Comparison of ENCODE assay signal across 26 cellular contexts in the genomic region with DNA sequence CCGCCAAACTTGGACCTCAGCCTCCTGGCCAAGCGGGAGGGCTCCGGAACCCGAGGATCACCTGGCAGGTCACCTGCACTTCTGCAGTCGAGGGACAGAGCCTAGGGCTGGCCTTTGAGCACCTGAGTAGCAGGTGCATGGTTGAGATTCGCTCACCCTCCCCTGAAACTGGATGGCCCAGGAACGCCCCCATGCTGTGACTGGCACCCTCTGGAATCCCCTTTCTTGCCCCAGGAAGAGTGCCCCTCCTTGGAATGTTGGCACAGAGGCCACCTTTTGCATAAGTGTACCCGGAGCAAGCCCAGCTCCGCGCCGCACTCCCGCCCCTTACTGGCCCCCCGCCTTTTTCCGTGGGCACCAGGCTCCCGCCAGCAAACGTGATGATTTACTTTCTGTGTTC.
DNase-seq lines count a peak whose midpoint lies in the region; ATAC-seq, FAIRE-seq and TF ChIP-seq lines count a peak whose summit lies in the region.
"Had no signal": no experiment of that assay in that cellular context is flagged by ENCODE, and none has a peak within 500 bp of the region (broad histone marks: within the 10 kb centered on the region; RNA-seq: fewer than 3 reads in every experiment).

No MANE protein-coding gene starts in this region.

- FAIRE-seq in kidney (lab: Jason Lieb, UNC): no peak
- FAIRE-seq: frontal cortex had no signal

- no peak overlapping the region for H3K4me3 Mint-ChIP-seq in activated naive CD4-positive, alpha-beta T cell treated with anti-CD3 and anti-CD28 coated beads for 36 hours
- no peak overlapping the region for H3K4me3 Mint-ChIP-seq in activated CD4-positive, alpha-beta T cell treated with anti-CD3 and anti-CD28 coated beads for 36 hours
- H3K4me3 Mint-ChIP-seq in activated CD4-positive, alpha-beta T cell treated with anti-CD3 and anti-CD28 coated beads, Interleukin-2, amount 10 ng/mL, durations not matched to agents 24 days and 14 days: no peak overlapping the region
- H3K4me3 Mint-ChIP-seq: activated CD8-positive, alpha-beta T cell treated with anti-CD3 and anti-CD28 coated beads for 36 hours; activated naive CD8-positive, alpha-beta T cell treated with anti-CD3 and anti-CD28 coated beads for 36 hours; effector memory CD8-positive, alpha-beta T cell; immature natural killer cell; neural crest cell; stimulated activated memory B cell treated with anti-CD40 and anti-IgM and Interleukin-4, amounts not matched to agents 10 μg/mL and 1 μg/mL and 100 μg/mL, for 72 hours; WTC11 had no signal

- peaks cover 3% of the 10 kb centered on the region for H3K9me3 Mint-ChIP-seq in activated naive CD4-positive, alpha-beta T cell treated with anti-CD3 and anti-CD28 coated beads for 36 hours
- H3K9me3 Mint-ChIP-seq in activated CD4-positive, alpha-beta T cell treated with anti-CD3 and anti-CD28 coated beads for 36 hours (ENCODE audit: low read depth): peaks cover 3% of the 10 kb centered on the region
- peaks cover 7% of the 10 kb centered on the region for H3K9me3 Mint-ChIP-seq in activated CD4-positive, alpha-beta T cell treated with anti-CD3 and anti-CD28 coated beads, Interleukin-2, amount 10 ng/mL, durations not matched to agents 24 days and 14 days
- H3K9me3 Mint-ChIP-seq: effector memory CD8-positive, alpha-beta T cell; neural crest cell had no signal

- no peak overlapping the region for H3K9ac ChIP-seq in kidney (ENCODE audit: low read length in 2 of 2)
- H3K9ac ChIP-seq: BLaER1 had no signal

- H3K4me3 ChIP-seq in WERI-Rb-1 (ENCODE audit: low read depth, low read length): no peak overlapping the region
- H3K4me3 ChIP-seq in kidney (ENCODE audit: low read length in 2 of 2): no peak overlapping the region
- H3K4me3 ChIP-seq in sigmoid colon: no peak overlapping the region
- H3K4me3 ChIP-seq: BLaER1, esophagus muscularis mucosa, hepatocyte, smooth muscle cell, uterus had no signal

- H3K27me3 ChIP-seq in WERI-Rb-1 (ENCODE audit: insufficient read depth, low read depth, severe bottlenecking): no peaks in the 10 kb centered on the region
- no peaks in the 10 kb centered on the region for H3K27me3 ChIP-seq in sigmoid colon
- H3K27me3 ChIP-seq: BLaER1, esophagus muscularis mucosa, hepatocyte, uterus had no signal

- H3K27ac ChIP-seq in WERI-Rb-1: no peak overlapping the region
- no peak overlapping the region for H3K27ac ChIP-seq in kidney (ENCODE audit: low read depth in 2 of 2, low read length in 2 of 2)
- no peak overlapping the region for H3K27ac ChIP-seq in sigmoid colon
- H3K27ac ChIP-seq: BLaER1, esophagus muscularis mucosa, hepatocyte, uterus had no signal

- no peak for TF ChIP-seq EP300 in sigmoid colon (IDR thresholded peaks at IDR 0.05)

- TF ChIP-seq CTCF in WERI-Rb-1 (IDR thresholded peaks at IDR 0.05; ENCODE audit: low read depth, low read length) (no peak), kidney (IDR thresholded peaks at IDR 0.05; ENCODE audit: borderline replicate concordance, extremely low read depth, insufficient read depth) (no peak), sigmoid colon (IDR thresholded peaks at IDR 0.05) (no peak)

- H3K9me3 ChIP-seq in WERI-Rb-1 (ENCODE audit: severe bottlenecking) (no peaks in the 10 kb centered on the region), kidney (ENCODE audit: control insufficient read depth in 1 of 2, low read length in 2 of 2) (no peaks in the 10 kb centered on the region), sigmoid colon (no peaks in the 10 kb centered on the region)
- H3K9me3 ChIP-seq: uterus had no signal

- no peak for TF ChIP-seq POLR2A in sigmoid colon (IDR thresholded peaks at IDR 0.05)

- H3K36me3 ChIP-seq in WERI-Rb-1: no peaks in the 10 kb centered on the region
- H3K36me3 ChIP-seq in kidney (ENCODE audit: control insufficient read depth in 1 of 2, insufficient read depth in 2 of 2, low read length in 2 of 2): peaks cover 0 to 3% of the 10 kb centered on the region in 2 donors
- H3K36me3 ChIP-seq in sigmoid colon: no peaks in the 10 kb centered on the region
- H3K36me3 ChIP-seq: BLaER1, esophagus muscularis mucosa, uterus had no signal

- H3K4me1 ChIP-seq in kidney (ENCODE audit: control insufficient read depth in 1 of 2, insufficient read depth in 1 of 2, low read depth in 1 of 2, low read length in 2 of 2) (no peaks in the 10 kb centered on the region), sigmoid colon (no peaks in the 10 kb centered on the region)
- H3K4me1 ChIP-seq: esophagus muscularis mucosa, uterus had no signal

- ATAC-seq in activated CD4-positive, alpha-beta T cell treated with anti-CD3 and anti-CD28 coated beads for 36 hours: no peak
- ATAC-seq: activated CD8-positive, alpha-beta T cell treated with anti-CD3 and anti-CD28 coated beads for 36 hours; effector memory CD8-positive, alpha-beta T cell; stimulated activated memory B cell treated with anti-CD40 and anti-IgM and Interleukin-4, amounts not matched to agents 10 μg/mL and 1 μg/mL and 100 μg/mL, for 72 hours; WTC11 had no signal

- H3K27ac Mint-ChIP-seq in activated naive CD4-positive, alpha-beta T cell treated with anti-CD3 and anti-CD28 coated beads for 36 hours: no peak overlapping the region
- no peak overlapping the region for H3K27ac Mint-ChIP-seq in activated CD4-positive, alpha-beta T cell treated with anti-CD3 and anti-CD28 coated beads for 36 hours
- no peak overlapping the region for H3K27ac Mint-ChIP-seq in activated CD4-positive, alpha-beta T cell treated with anti-CD3 and anti-CD28 coated beads, Interleukin-2, amount 10 ng/mL, durations not matched to agents 24 days and 14 days
- H3K27ac Mint-ChIP-seq: activated CD8-positive, alpha-beta T cell treated with anti-CD3 and anti-CD28 coated beads for 36 hours; activated naive CD8-positive, alpha-beta T cell treated with anti-CD3 and anti-CD28 coated beads for 36 hours; effector memory CD8-positive, alpha-beta T cell; immature natural killer cell; stimulated activated memory B cell treated with anti-CD40 and anti-IgM and Interleukin-4, amounts not matched to agents 10 μg/mL and 1 μg/mL and 100 μg/mL, for 72 hours; WTC11 had no signal

- DNase-seq in activated naive CD4-positive, alpha-beta T cell treated with anti-CD3 and anti-CD28 coated beads for 36 hours: peak; percentile 2
- DNase-seq in activated naive CD4-positive, alpha-beta T cell treated with Interleukin-2 at 50 U/mL for 16 hours: no peak
- peak; percentile 4 for DNase-seq in WERI-Rb-1
- DNase-seq in kidney: peak; percentile 66
- peak; percentile 40 for DNase-seq in sigmoid colon
- DNase-seq in activated CD4-positive, alpha-beta T cell treated with anti-CD3 and anti-CD28 coated beads for 48 hours: no peak
- DNase-seq in activated CD4-positive, alpha-beta T cell treated with anti-CD3 and anti-CD28 coated beads for 36 hours: no peak
- no peak for DNase-seq in activated CD4-positive, alpha-beta T cell treated with anti-CD3 and anti-CD28 coated beads, Interleukin-2, amount 10 ng/mL, durations not matched to agents 24 days and 14 days
- DNase-seq: ACHN; activated CD8-positive, alpha-beta T cell treated with anti-CD3 and anti-CD28 coated beads for 36 hours; activated naive CD8-positive, alpha-beta T cell treated with anti-CD3 and anti-CD28 coated beads for 36 hours; COR-L47; DMS79; effector memory CD8-positive, alpha-beta T cell; immature natural killer cell; NCI-H1417; NCI-H446 treated with DMSO at 0.1 percent for 48 hours had no signal

- H3K4me1 Mint-ChIP-seq in activated naive CD4-positive, alpha-beta T cell treated with anti-CD3 and anti-CD28 coated beads for 36 hours (ENCODE audit: low read depth): no peaks in the 10 kb centered on the region
- no peaks in the 10 kb centered on the region for H3K4me1 Mint-ChIP-seq in activated CD4-positive, alpha-beta T cell treated with anti-CD3 and anti-CD28 coated beads for 36 hours
- H3K4me1 Mint-ChIP-seq in activated CD4-positive, alpha-beta T cell treated with anti-CD3 and anti-CD28 coated beads, Interleukin-2, amount 10 ng/mL, durations not matched to agents 24 days and 14 days: peaks cover 2% of the 10 kb centered on the region
- H3K4me1 Mint-ChIP-seq: immature natural killer cell had no signal

- no peaks in the 10 kb centered on the region for H3K36me3 Mint-ChIP-seq in activated naive CD4-positive, alpha-beta T cell treated with anti-CD3 and anti-CD28 coated beads for 36 hours (ENCODE audit: low read depth)
- H3K36me3 Mint-ChIP-seq in activated CD4-positive, alpha-beta T cell treated with anti-CD3 and anti-CD28 coated beads for 36 hours (ENCODE audit: low read depth): no peaks in the 10 kb centered on the region
- H3K36me3 Mint-ChIP-seq in activated CD4-positive, alpha-beta T cell treated with anti-CD3 and anti-CD28 coated beads, Interleukin-2, amount 10 ng/mL, durations not matched to agents 24 days and 14 days (ENCODE audit: low read depth): no peaks in the 10 kb centered on the region
- H3K36me3 Mint-ChIP-seq: activated naive CD8-positive, alpha-beta T cell treated with anti-CD3 and anti-CD28 coated beads for 36 hours; immature natural killer cell; stimulated activated memory B cell treated with anti-CD40 and anti-IgM and Interleukin-4, amounts not matched to agents 10 μg/mL and 1 μg/mL and 100 μg/mL, for 72 hours; WTC11 had no signal

- 71 to 75% methylated on average over 16 of the region's 16 CpGs for WGBS in sigmoid colon, 2 donors

- POLR2A ChIA-PET in activated CD4-positive, alpha-beta T cell treated with anti-CD3 and anti-CD28 coated beads for 36 hours (lab: Charles Lee): no interaction called here

- H3K27me3 Mint-ChIP-seq in activated naive CD4-positive, alpha-beta T cell treated with anti-CD3 and anti-CD28 coated beads for 36 hours (ENCODE audit: low read depth): no peaks in the 10 kb centered on the region
- H3K27me3 Mint-ChIP-seq in activated CD4-positive, alpha-beta T cell treated with anti-CD3 and anti-CD28 coated beads for 36 hours: no peaks in the 10 kb centered on the region
- peaks cover 9% of the 10 kb centered on the region for H3K27me3 Mint-ChIP-seq in activated CD4-positive, alpha-beta T cell treated with anti-CD3 and anti-CD28 coated beads, Interleukin-2, amount 10 ng/mL, durations not matched to agents 24 days and 14 days
- H3K27me3 Mint-ChIP-seq: activated CD8-positive, alpha-beta T cell treated with anti-CD3 and anti-CD28 coated beads for 36 hours; activated naive CD8-positive, alpha-beta T cell treated with anti-CD3 and anti-CD28 coated beads for 36 hours; effector memory CD8-positive, alpha-beta T cell had no signal

- CTCF ChIA-PET in activated naive CD4-positive, alpha-beta T cell treated with anti-CD3 and anti-CD28 coated beads for 36 hours (lab: Charles Lee): interaction anchor here (0.6 kb wide), 1 partner anchor 949 kb away, joined by 5 read pairs; no protein-coding TSS in a partner anchor
- CTCF ChIA-PET in activated CD4-positive, alpha-beta T cell treated with anti-CD3 and anti-CD28 coated beads for 36 hours (lab: Charles Lee): interaction anchor here (0.7 kb wide), 1 partner anchor 11 kb away, joined by 3 read pairs; no protein-coding TSS in a partner anchor

- intact Hi-C loops in activated naive CD4-positive, alpha-beta T cell treated with anti-CD3 and anti-CD28 coated beads for 36 hours (cut with micrococcal nuclease): no loop called here
- intact Hi-C loops in kidney (cut with DNase I) (no loop called here), sigmoid colon (cut with DNase I) (no loop called here)
- intact Hi-C loops in activated CD4-positive, alpha-beta T cell treated with anti-CD3 and anti-CD28 coated beads for 36 hours (cut with DNase I, micrococcal nuclease): no loop called here
- intact Hi-C loops in activated CD4-positive, alpha-beta T cell treated with anti-CD3 and anti-CD28 coated beads, Interleukin-2, amount 10 ng/mL, durations not matched to agents 24 days and 14 days (cut with micrococcal nuclease): no loop called here

Comparison
In these comparisons a context has a peak if more than half of its experiments do, and no peak if none do; other contexts are left out.
1. DNase-seq: peak in activated naive CD4-positive, alpha-beta T cell treated with anti-CD3 and anti-CD28 coated beads for 36 hours (single experiment), WERI-Rb-1 (single experiment), kidney (single experiment) and sigmoid colon (single experiment); none in activated naive CD4-positive, alpha-beta T cell treated with Interleukin-2 at 50 U/mL for 16 hours (single experiment), activated CD4-positive, alpha-beta T cell treated with anti-CD3 and anti-CD28 coated beads for 48 hours (single experiment), activated CD4-positive, alpha-beta T cell treated with anti-CD3 and anti-CD28 coated beads for 36 hours (single experiment) and activated CD4-positive, alpha-beta T cell treated with anti-CD3 and anti-CD28 coated beads, Interleukin-2, amount 10 ng/mL, durations not matched to agents 24 days and 14 days (single experiment).